ENCODE assay signal across 34 cellular contexts in genomic region chr3:10401990-10402761, GRCh38.
"Had no signal": no experiment of that assay in that cellular context is flagged by ENCODE, and none has a peak within 500 bp of the region (broad histone marks: within the 10 kb centered on the region; RNA-seq: fewer than 3 reads in every experiment).

No MANE protein-coding gene starts in this region.

- H3K27me3 ChIP-seq: adrenal gland, body of pancreas, brain microvascular endothelial cell, breast epithelium had no signal

- ATAC-seq: activated CD8-positive, alpha-beta T cell treated with anti-CD3 and anti-CD28 coated beads for 36 hours; activated naive CD4-positive, alpha-beta T cell treated with anti-CD3 and anti-CD28 coated beads, Interleukin-2, amount 50 U/mL, for 72 hours; activated T-cell treated with anti-CD3 and anti-CD28 coated beads, Interleukin-2, amount 50 U/mL, for 4 hours; activated T-cell treated with anti-CD3 and anti-CD28 coated beads, Interleukin-2, amount 50 U/mL, for 72 hours; activated T-helper 17 cell treated with anti-CD3 and anti-CD28 coated beads, Interleukin-2, amount 50 U/mL, for 72 hours; body of pancreas had no signal

- H3K9me3 ChIP-seq: adrenal gland, body of pancreas, breast epithelium had no signal

- H3K36me3 ChIP-seq: adrenal gland, brain microvascular endothelial cell, breast epithelium had no signal

- DNase-seq: activated B cell treated with CpG ODN at 0.5 μM for 24 hours; activated CD4-positive, alpha-beta memory T cell treated with anti-CD3 and anti-CD28 coated beads for 36 hours; activated CD4-positive, alpha-beta T cell treated with anti-CD3 and anti-CD28 coated beads for 4 hours; activated CD4-positive, alpha-beta T cell treated with anti-CD3 and anti-CD28 coated beads, Interleukin-2, amount 10 ng/mL, durations not matched to agents 24 days and 14 days; activated CD4-positive, alpha-beta T cell treated with anti-CD3 and anti-CD28 coated beads, Interleukin-2, amount 50 U/mL, for 1 hour; activated CD4-positive, alpha-beta T cell treated with anti-CD3 and anti-CD28 coated beads, Interleukin-2, amount 50 U/mL, for 4 hours; activated CD4-positive, CD25-positive, alpha-beta regulatory T cell treated with anti-CD3 and anti-CD28 coated beads, Interleukin-2, amount 50 U/mL, for 72 hours; activated CD8-positive, alpha-beta memory T cell treated with anti-CD3 and anti-CD28 coated beads, Interleukin-2, amount 50 U/mL, for 4 hours; activated CD8-positive, alpha-beta T cell treated with anti-CD3 and anti-CD28 coated beads for 36 hours; activated effector memory CD4-positive, alpha-beta T cell treated with anti-CD3 and anti-CD28 coated beads, Interleukin-2, amount 50 U/mL, for 16 hours; activated gamma-delta T cell treated with Interleukin-2 at 50 U/mL for 16 hours; activated naive CD4-positive, alpha-beta T cell; activated naive CD4-positive, alpha-beta T cell treated with anti-CD3 and anti-CD28 coated beads for 36 hours; activated naive CD4-positive, alpha-beta T cell treated with anti-CD3 and anti-CD28 coated beads, Interleukin-2, amount 50 U/mL, for 16 hours; activated naive CD8-positive, alpha-beta T cell treated with anti-CD3 and anti-CD28 coated beads for 36 hours; activated T-cell treated with anti-CD3 and anti-CD28 coated beads for 4 hours; activated T-cell treated with anti-CD3 and anti-CD28 coated beads, Interleukin-2, amount 50 U/mL, for 1 hour; activated T-cell treated with anti-CD3 and anti-CD28 coated beads, Interleukin-2, amount 50 U/mL, for 4 hours; activated T-cell treated with anti-CD3 and anti-CD28 coated beads, Interleukin-2, amount 50 U/mL, for 72 hours; adrenal gland; amniotic stem cell; aorta; body of pancreas; brain microvascular endothelial cell; central memory CD4-positive, alpha-beta T cell; T-helper 1 cell; T-helper 2 cell; T-helper 9 cell had no signal

- FAIRE-seq: astrocyte, TTC549 had no signal

- H3K4me3 ChIP-seq: adrenal gland, body of pancreas, breast epithelium had no signal

- H3K4me1 ChIP-seq: adrenal gland, body of pancreas, breast epithelium had no signal

- H3K27ac ChIP-seq: adrenal gland, body of pancreas, brain microvascular endothelial cell, breast epithelium, VCaP had no signal
